Comparison of ENCODE assay signal across 22 cellular contexts in the genomic region with DNA sequence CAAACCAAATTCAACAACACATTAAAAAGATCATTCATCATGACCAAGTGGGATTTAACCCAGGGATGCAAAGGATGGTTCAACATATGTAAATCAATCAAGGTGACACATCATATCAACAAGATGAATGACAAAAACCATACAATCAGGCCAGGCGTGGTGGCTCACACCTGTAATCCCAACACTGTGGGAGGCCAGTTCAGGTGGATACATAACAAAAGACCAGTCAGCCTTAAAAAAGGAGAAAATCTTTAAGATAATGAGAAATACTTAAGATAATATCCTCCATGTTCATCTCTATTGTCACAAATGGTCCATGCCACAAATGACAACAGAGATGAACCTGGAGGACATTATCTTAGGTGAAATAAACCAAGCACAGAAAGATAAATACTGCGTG. TPM values are rescaled to one million over a fixed set of nuclear protein-coding genes. Genes with fewer than 3 reads are reported as not detected.
DNase-seq lines count a peak whose midpoint lies in the region; ATAC-seq and TF ChIP-seq lines count a peak whose summit lies in the region.
"Had no signal": no experiment of that assay in that cellular context is flagged by ENCODE, and none has a peak within 500 bp of the region (broad histone marks: within the 10 kb centered on the region; RNA-seq: fewer than 3 reads in every experiment).

No MANE protein-coding gene starts in this region.

- H3K27me3 ChIP-seq in GM23338 (ENCODE audit: insufficient read depth) (no peaks in the 10 kb centered on the region), HUES64 (ENCODE audit: insufficient read depth, low read length) (no peaks in the 10 kb centered on the region), endodermal cell (ENCODE audit: control insufficient read depth, insufficient read depth, low read length, poor library complexity, severe bottlenecking) (no peaks in the 10 kb centered on the region), breast epithelium (no peaks in the 10 kb centered on the region), mesenchymal stem cell (ENCODE audit: control insufficient read depth in 1 of 2, insufficient read depth in 1 of 2, low read length in 2 of 2) (no peaks in the 10 kb centered on the region), upper lobe of right lung (no peaks in the 10 kb centered on the region)
- H3K27me3 ChIP-seq: BLaER1 treated with 17β-estradiol and CSF1 and Interleukin-3, amounts not matched to agents 10 nM and 100 nM had no signal

- H4K91ac ChIP-seq in mesenchymal stem cell (ENCODE audit: low read length), result no peak overlapping the region

- peaks cover 8% of the 10 kb centered on the region; the same call in 2 of the 3 replicates for H3K4me1 Mint-ChIP-seq in GM23338
- peaks cover 1% of the 10 kb centered on the region for H3K4me1 Mint-ChIP-seq in endodermal cell
- no peaks in the 10 kb centered on the region for H3K4me1 Mint-ChIP-seq in nephron progenitor cell
- H3K4me1 Mint-ChIP-seq: B cell; CD8-positive, alpha-beta memory T cell had no signal

- H3K27ac ChIP-seq in GM23338 (ENCODE audit: low read depth) (peak overlapping the region; percentile 72), HUES64 (ENCODE audit: low read depth, low read length) (peak overlapping the region; percentile 48), endodermal cell (ENCODE audit: low read depth, low read length) (no peak overlapping the region), breast epithelium (no peak overlapping the region), mesenchymal stem cell (ENCODE audit: low read length, poor library complexity, severe bottlenecking) (no peak overlapping the region), upper lobe of right lung (no peak overlapping the region)
- H3K27ac ChIP-seq: 22Rv1; A549; BLaER1 treated with 17β-estradiol and CSF1 and Interleukin-3, amounts not matched to agents 10 nM and 100 nM; HL-60 had no signal

- H3K27ac Mint-ChIP-seq in GM23338 (peak overlapping the region; percentile 78; the same call in 1 of the 2 replicates), endodermal cell (no peak overlapping the region), nephron progenitor cell (peak overlapping the region; percentile 34)
- H3K27ac Mint-ChIP-seq: B cell, IgD-negative memory B cell had no signal

- ATAC-seq in GM23338 (peak; percentile 36; the same call in 1 of the 3 replicates), upper lobe of right lung (no peak)
- ATAC-seq: A549, HepG2 had no signal

- H3K4me1 ChIP-seq in GM23338 (ENCODE audit: insufficient read depth) (0 out of 2 replicates have a peak, but pooled peaks cover 4% of the 10 kb centered on the region), HUES64 (ENCODE audit: insufficient read depth, low read length) (peaks cover 3% of the 10 kb centered on the region; the same call in 1 of the 2 replicates), endodermal cell (ENCODE audit: control insufficient read depth, insufficient read depth, low read length) (no peaks in the 10 kb centered on the region), breast epithelium (no peaks in the 10 kb centered on the region), mesenchymal stem cell (ENCODE audit: control insufficient read depth, insufficient read depth, low read depth, low read length) (no peaks in the 10 kb centered on the region), upper lobe of right lung (peaks cover 9% of the 10 kb centered on the region)
- H3K4me1 ChIP-seq: A549, HAP-1 had no signal

- 0 out of 2 replicates have a peak, but pooled peaks cover 3% of the 10 kb centered on the region for H3K36me3 ChIP-seq in GM23338 (ENCODE audit: insufficient read depth)
- peaks cover 30% of the 10 kb centered on the region for H3K36me3 ChIP-seq in HUES64 (ENCODE audit: insufficient read depth, low read length)
- H3K36me3 ChIP-seq in endodermal cell (ENCODE audit: control insufficient read depth, insufficient read depth, low read length), result peaks cover 14% of the 10 kb centered on the region
- no peaks in the 10 kb centered on the region for H3K36me3 ChIP-seq in breast epithelium
- peaks cover 0 to 3% of the 10 kb centered on the region in 2 experiments for H3K36me3 ChIP-seq in mesenchymal stem cell (ENCODE audit: control insufficient read depth in 1 of 2, insufficient read depth in 2 of 2, low read depth in 1 of 2, low read length in 2 of 2)
- no peaks in the 10 kb centered on the region for H3K36me3 ChIP-seq in upper lobe of right lung
- H3K36me3 ChIP-seq: HAP-1 had no signal

- no peak overlapping the region for H3K9ac ChIP-seq in HUES64 (ENCODE audit: low read depth, low read length)
- no peak overlapping the region for H3K9ac ChIP-seq in endodermal cell (ENCODE audit: extremely low read depth, low read length, poor library complexity, severe bottlenecking)
- no peak overlapping the region for H3K9ac ChIP-seq in mesenchymal stem cell (ENCODE audit: low read length)
- H3K9ac ChIP-seq: BLaER1 treated with 17β-estradiol and CSF1 and Interleukin-3, amounts not matched to agents 10 nM and 100 nM had no signal

- H3F3A ChIP-seq in GM23338 (replicated peaks; ENCODE audit: low read depth), result no peaks in the 10 kb centered on the region

- no peak overlapping the region for H3K4me3 ChIP-seq in GM23338
- no peak overlapping the region for H3K4me3 ChIP-seq in HUES64 (ENCODE audit: low read length)
- no peak overlapping the region for H3K4me3 ChIP-seq in endodermal cell (ENCODE audit: low read length)
- H3K4me3 ChIP-seq in breast epithelium, result no peak overlapping the region
- H3K4me3 ChIP-seq in mesenchymal stem cell (ENCODE audit: insufficient read depth in 1 of 2, low read depth in 1 of 2, low read length in 2 of 2), result no peak overlapping the region
- no peak overlapping the region for H3K4me3 ChIP-seq in upper lobe of right lung
- H3K4me3 ChIP-seq: A549; BLaER1 treated with 17β-estradiol and CSF1 and Interleukin-3, amounts not matched to agents 10 nM and 100 nM; HAP-1 had no signal

- no peak overlapping the region for H2AFZ ChIP-seq in GM23338
- no peak overlapping the region for H2AFZ ChIP-seq in mesenchymal stem cell (ENCODE audit: low read depth, low read length)

- H3K14ac ChIP-seq in mesenchymal stem cell (ENCODE audit: low read length in 2 of 2), result no peak overlapping the region

- TF ChIP-seq CTCF in GM23338 (conservative IDR thresholded peaks at IDR 0.05; ENCODE audit: low read depth in 2 of 2) (no peak), endodermal cell (conservative IDR thresholded peaks at IDR 0.05) (no peak), nephron progenitor cell (IDR thresholded peaks at IDR 0.05) (no peak), breast epithelium (IDR thresholded peaks at IDR 0.05) (no peak), upper lobe of right lung (IDR thresholded peaks at IDR 0.05) (no peak)

- H3K9me2 ChIP-seq in GM23338 (ENCODE audit: insufficient read depth), result no peaks in the 10 kb centered on the region

- H3K4me2 ChIP-seq in GM23338 (0 out of 2 replicates have a peak overlapping the region, but pooled peaks have one; percentile 17), mesenchymal stem cell (ENCODE audit: low read length, poor library complexity, severe bottlenecking) (no peak overlapping the region)
- H3K4me2 ChIP-seq: A549; BLaER1 treated with 17β-estradiol and CSF1 and Interleukin-3, amounts not matched to agents 10 nM and 100 nM had no signal

- WGBS in HUES64, result 80% methylated on average over 2 of the region's 2 CpGs
- 78 to 92% methylated on average over 2 of the region's 2 CpGs for WGBS in endodermal cell (ENCODE audit: insufficient coverage in 1 of 2, insufficient read length in 1 of 2), 2 experiments
- 100% methylated on average over 2 of the region's 2 CpGs for WGBS in mesenchymal stem cell

- peaks cover 67% of the 10 kb centered on the region for H3K79me2 ChIP-seq in GM23338 (replicated peaks; ENCODE audit: insufficient read depth)

- peaks cover 10% of the 10 kb centered on the region; the same call in 2 of the 3 replicates for H3K9me3 Mint-ChIP-seq in GM23338
- peaks cover 18% of the 10 kb centered on the region for H3K9me3 Mint-ChIP-seq in endodermal cell
- peaks cover 8% of the 10 kb centered on the region for H3K9me3 Mint-ChIP-seq in nephron progenitor cell
- H3K9me3 Mint-ChIP-seq: CD8-positive, alpha-beta memory T cell; IgD-negative memory B cell had no signal

- H3K23ac ChIP-seq in mesenchymal stem cell (ENCODE audit: low read length in 2 of 2), result no peak overlapping the region

- peaks cover 3% of the 10 kb centered on the region for H3K27me3 Mint-ChIP-seq in GM23338 (ENCODE audit: insufficient read depth, low read depth, poor library complexity)
- H3K27me3 Mint-ChIP-seq in endodermal cell (ENCODE audit: insufficient read depth), result no peaks in the 10 kb centered on the region
- peaks cover 8% of the 10 kb centered on the region for H3K27me3 Mint-ChIP-seq in nephron progenitor cell (ENCODE audit: low read depth, poor library complexity)
- H3K27me3 Mint-ChIP-seq: B cell; CD8-positive, alpha-beta memory T cell; IgD-negative memory B cell had no signal

- H2BK12ac ChIP-seq in mesenchymal stem cell (ENCODE audit: low read length in 2 of 2), result no peak overlapping the region

- no peak overlapping the region for H3K4ac ChIP-seq in mesenchymal stem cell (ENCODE audit: low read depth in 1 of 2, low read length in 2 of 2)

- no peak overlapping the region for H4K8ac ChIP-seq in mesenchymal stem cell (ENCODE audit: low read length)

- no peaks in the 10 kb centered on the region for H4K20me1 ChIP-seq in GM23338 (replicated peaks; ENCODE audit: insufficient read depth)
- H4K20me1 ChIP-seq: BLaER1 treated with 17β-estradiol and CSF1 and Interleukin-3, amounts not matched to agents 10 nM and 100 nM had no signal

- DNase-seq in GM23338 (ENCODE audit: low spot score), result peak; percentile 39
- peak; percentile 66 for DNase-seq in endodermal cell
- DNase-seq in nephron progenitor cell, result no peak
- no peak for DNase-seq in breast epithelium (ENCODE audit: low spot score in 2 of 2)
- no peak for DNase-seq in mesenchymal stem cell
- no peak for DNase-seq in upper lobe of right lung
- DNase-seq: CD8-positive, alpha-beta memory T cell; COR-L47; DMS 273 treated with DMSO at 0.1 percent for 48 hours; DMS53; DND-41; GOT3; KG1 had no signal

- TF ChIP-seq POLR2A in breast epithelium (IDR thresholded peaks at IDR 0.05), result no peak

- no peak overlapping the region for H2AK5ac ChIP-seq in mesenchymal stem cell (ENCODE audit: low read length, severe bottlenecking)

- H3K36me3 Mint-ChIP-seq in GM23338 (ENCODE audit: low read depth), result peaks cover 44% of the 10 kb centered on the region
- H3K36me3 Mint-ChIP-seq in endodermal cell (ENCODE audit: low read depth), result peaks cover 43% of the 10 kb centered on the region
- H3K36me3 Mint-ChIP-seq in nephron progenitor cell (ENCODE audit: low read depth), result peaks cover 52% of the 10 kb centered on the region

- intact Hi-C loops in breast epithelium (cut with DNase I; ENCODE audit: low total_unique reads), result no loop called here
- intact Hi-C loops in upper lobe of right lung (cut with DNase I), result no loop called here

- H2BK5ac ChIP-seq in mesenchymal stem cell (ENCODE audit: low read depth, low read length, poor library complexity, severe bottlenecking), result no peak overlapping the region

- H3K9me3 ChIP-seq in HUES64 (ENCODE audit: insufficient read depth, low read depth, low read length), result no peaks in the 10 kb centered on the region
- H3K9me3 ChIP-seq in endodermal cell (ENCODE audit: control insufficient read depth, low read length), result peaks cover 15% of the 10 kb centered on the region
- H3K9me3 ChIP-seq in breast epithelium, result no peaks in the 10 kb centered on the region
- H3K9me3 ChIP-seq in mesenchymal stem cell (ENCODE audit: control insufficient read depth, low read length), result no peaks in the 10 kb centered on the region
- H3K9me3 ChIP-seq in upper lobe of right lung, result no peaks in the 10 kb centered on the region
- H3K9me3 ChIP-seq: A549 had no signal

- no peak overlapping the region for H3K18ac ChIP-seq in mesenchymal stem cell (ENCODE audit: low read depth in 1 of 2, low read length in 2 of 2)

- no peak overlapping the region for H2BK15ac ChIP-seq in mesenchymal stem cell (ENCODE audit: low read depth, poor library complexity, severe bottlenecking)

- no peak overlapping the region for H3K4me3 Mint-ChIP-seq in GM23338
- H3K4me3 Mint-ChIP-seq in endodermal cell, result no peak overlapping the region
- no peak overlapping the region for H3K4me3 Mint-ChIP-seq in nephron progenitor cell
- H3K4me3 Mint-ChIP-seq: B cell; CD8-positive, alpha-beta memory T cell; IgD-negative memory B cell had no signal

- H2BK120ac ChIP-seq in mesenchymal stem cell (ENCODE audit: low read depth, low read length), result no peak overlapping the region

- peaks cover 7% of the 10 kb centered on the region for H3K79me1 ChIP-seq in mesenchymal stem cell (replicated peaks; ENCODE audit: low read length, poor library complexity, severe bottlenecking)

RNA-seq across cellular contexts. Expression of a gene that starts 12.4 kb away (rescaled TPM):
- 22.0 and 28.5 TPM in 2 replicates for total RNA-seq in GM23338 (2014; rRNA removed; shearing (Covaris generic))
- 12.3 and 13.5 TPM in 2 replicates for polyA plus RNA-seq in GM23338 (2016; fragmentation: Nextera tagmentation; extraction: Ambion mirVana)
- polyA plus RNA-seq in HUES64 (2013, experiment 1 of 2), result 16.9 TPM
- 16.1 TPM for polyA plus RNA-seq in HUES64 (2013, experiment 2 of 2)
- total RNA-seq in endodermal cell, result 10 to 100 TPM; 15.9 to 23.2 TPM
- 9.5 TPM for polyA plus RNA-seq in endodermal cell (2013, experiment 1 of 2)
- polyA plus RNA-seq in endodermal cell (2013, experiment 2 of 2), result 8.9 TPM
- 1 to 10 TPM; 3.8 to 6.9 (median 6.3) TPM for total RNA-seq in breast epithelium
- polyA plus RNA-seq in mesenchymal stem cell (2013, experiment 1 of 2), result 2.1 TPM
- 2.5 TPM for polyA plus RNA-seq in mesenchymal stem cell (2013, experiment 2 of 2)
- 4.5 TPM for total RNA-seq in upper lobe of right lung

RNA-seq across cellular contexts. Expression of a gene that starts 12.5 kb away (rescaled TPM):
- 9.5 and 22.5 TPM in 2 replicates for total RNA-seq in GM23338 (2014; rRNA removed; shearing (Covaris generic))
- polyA plus RNA-seq in GM23338 (2016; fragmentation: Nextera tagmentation; extraction: Ambion mirVana), result 30.8 and 33.8 TPM in 2 replicates
- polyA plus RNA-seq in HUES64 (2013, experiment 1 of 2), result 13.0 TPM
- polyA plus RNA-seq in HUES64 (2013, experiment 2 of 2), result 13.7 TPM
- total RNA-seq in endodermal cell (10 to 100 TPM; 15.3 to 16.6 TPM), breast epithelium (10 to 100 TPM; 19.7 to 30.7 (median 20.3) TPM), upper lobe of right lung (16.0 TPM)
- polyA plus RNA-seq in endodermal cell (2013, experiment 1 of 2), result 16.2 TPM
- polyA plus RNA-seq in endodermal cell (2013, experiment 2 of 2), result 12.4 TPM
- polyA plus RNA-seq in mesenchymal stem cell (2013, experiment 1 of 2), result 6.5 TPM
- polyA plus RNA-seq in mesenchymal stem cell (2013, experiment 2 of 2), result 7.1 TPM

Comparison
In these comparisons a context has a peak if more than half of its experiments do, and no peak if none do; other contexts are left out.
1. DNase-seq: peak in GM23338 (single experiment) and endodermal cell (single experiment); none in nephron progenitor cell (single experiment), breast epithelium (0 of 2), mesenchymal stem cell (single experiment) and upper lobe of right lung (single experiment).
2. H3K27ac ChIP-seq: peak in GM23338 (single experiment) and HUES64 (single experiment); none in endodermal cell (single experiment), breast epithelium (0 of 2), mesenchymal stem cell (single experiment) and upper lobe of right lung (single experiment).